ENCODE assay signal across 9 cellular contexts in genomic region chr15:71116366-71116765, GRCh38. TPM values are rescaled to one million over a fixed set of nuclear protein-coding genes. Genes with fewer than 3 reads are reported as not detected.
DNase-seq lines count a peak whose midpoint lies in the region; ATAC-seq and TF ChIP-seq lines count a peak whose summit lies in the region.
"Had no signal": no experiment of that assay in that cellular context is flagged by ENCODE, and none has a peak within 500 bp of the region (broad histone marks: within the 10 kb centered on the region; RNA-seq: fewer than 3 reads in every experiment).

No MANE protein-coding gene starts in this region.

- no peak for ATAC-seq in activated T-cell treated with anti-CD3 and anti-CD28 coated beads, Interleukin-2, amount 50 U/mL, for 72 hours (replicated peaks in 1 of 2)
- ATAC-seq in memory B cell (ENCODE audit: low read depth) (no peak), GM18517 (IDR thresholded peaks at IDR 0.05; ENCODE audit: unreplicated experiment) (no peak)

- H3K9me3 Mint-ChIP-seq in activated T-cell treated with anti-CD3 and anti-CD28 coated beads, Interleukin-2, amount 50 U/mL, for 72 hours, result no peaks in the 10 kb centered on the region
- H3K9me3 Mint-ChIP-seq in chondrocyte (ENCODE audit: low read depth) (no peaks in the 10 kb centered on the region), memory B cell (no peaks in the 10 kb centered on the region), type B pancreatic cell (no peaks in the 10 kb centered on the region)

- H3K27me3 Mint-ChIP-seq in activated T-cell treated with anti-CD3 and anti-CD28 coated beads, Interleukin-2, amount 50 U/mL, for 72 hours (ENCODE audit: low read depth), result peaks cover 33% of the 10 kb centered on the region
- H3K27me3 Mint-ChIP-seq in chondrocyte (ENCODE audit: low read depth) (no peaks in the 10 kb centered on the region), memory B cell (peaks cover 26% of the 10 kb centered on the region), type B pancreatic cell (peaks cover 34% of the 10 kb centered on the region)

- H3K4me1 Mint-ChIP-seq in activated T-cell treated with anti-CD3 and anti-CD28 coated beads, Interleukin-2, amount 50 U/mL, for 72 hours (ENCODE audit: low read depth), result peaks cover 14% of the 10 kb centered on the region
- H3K4me1 Mint-ChIP-seq in chondrocyte (ENCODE audit: low read depth) (peaks cover 13% of the 10 kb centered on the region), memory B cell (peaks cover 5% of the 10 kb centered on the region), type B pancreatic cell (ENCODE audit: unreplicated experiment) (peaks cover 67% of the 10 kb centered on the region)

- H3K36me3 Mint-ChIP-seq in activated T-cell treated with anti-CD3 and anti-CD28 coated beads, Interleukin-2, amount 50 U/mL, for 72 hours (ENCODE audit: insufficient read depth in 2 of 2), result peaks cover 0 to 2% of the 10 kb centered on the region in 2 donors
- H3K36me3 Mint-ChIP-seq in chondrocyte (ENCODE audit: low read depth) (no peaks in the 10 kb centered on the region), memory B cell (no peaks in the 10 kb centered on the region), type B pancreatic cell (peaks cover 7% of the 10 kb centered on the region)

- no peak for DNase-seq in activated T-cell treated with anti-CD3 and anti-CD28 coated beads, Interleukin-2, amount 50 U/mL, for 72 hours
- no peak for DNase-seq in activated T-cell treated with anti-CD3 and anti-CD28 coated beads, Interleukin-2, amount 50 U/mL, for 48 hours
- DNase-seq in chondrocyte (ENCODE audit: low spot score), result no peak
- no peak for DNase-seq in memory B cell (ENCODE audit: low spot score in 2 of 2)
- no peak for DNase-seq in type B pancreatic cell (ENCODE audit: extremely low spot score, unreplicated experiment)
- DNase-seq in DMS114 treated with DMSO at 0.1 percent for 48 hours (lab: John Stamatoyannopoulos, UW; ENCODE audit: unreplicated experiment), result no peak
- DNase-seq in iPS-NIHi7 (ENCODE audit: extremely low spot score), result no peak
- DNase-seq: DND-41 had no signal

- peak overlapping the region; percentile 5 for H3K27ac Mint-ChIP-seq in activated T-cell treated with anti-CD3 and anti-CD28 coated beads, Interleukin-2, amount 50 U/mL, for 72 hours
- H3K27ac Mint-ChIP-seq in chondrocyte (ENCODE audit: unreplicated experiment), result no peak overlapping the region
- no peak overlapping the region for H3K27ac Mint-ChIP-seq in memory B cell
- H3K27ac Mint-ChIP-seq in type B pancreatic cell, result peak overlapping the region; percentile 85

- H3K4me3 Mint-ChIP-seq in activated T-cell treated with anti-CD3 and anti-CD28 coated beads, Interleukin-2, amount 50 U/mL, for 72 hours, result peak overlapping the region; percentile 70 to 78
- H3K4me3 Mint-ChIP-seq in chondrocyte (ENCODE audit: unreplicated experiment) (peak overlapping the region; percentile 69), memory B cell (peak overlapping the region; percentile 72), type B pancreatic cell (peak overlapping the region; percentile 91)

- TF ChIP-seq CTCF in chondrocyte (IDR thresholded peaks at IDR 0.05), result no peak
- no peak for TF ChIP-seq CTCF in type B pancreatic cell (conservative IDR thresholded peaks at IDR 0.05)

RNA-seq across cellular contexts. Expression of gene THSD4, which starts 1.1 kb away (rescaled TPM):
- total RNA-seq in activated T-cell treated with anti-CD3 and anti-CD28 coated beads, Interleukin-2, amount 50 U/mL, for 72 hours, result not detected
- total RNA-seq in chondrocyte (3.4 to 3.5 TPM (median 3.4 TPM) in 3 replicates), type B pancreatic cell (ENCODE audit: low replicate concordance) (23.1 and 43.3 TPM in 2 replicates)

Comparison
In these comparisons a context has a peak if more than half of its experiments do, and no peak if none do; other contexts are left out.
1. H3K27ac Mint-ChIP-seq: peak in activated T-cell treated with anti-CD3 and anti-CD28 coated beads, Interleukin-2, amount 50 U/mL, for 72 hours (single experiment) and type B pancreatic cell (single experiment); none in chondrocyte (single experiment) and memory B cell (single experiment).
2. Peak in every context shown above with its lines, with median percentiles within 50 percentile points of each other: H3K4me3 Mint-ChIP-seq.